In genomic region chrX:135185795-135186443, GRCh38 we compare ENCODE assay signal across 7 cellular contexts. TPM values are rescaled to one million over a fixed set of nuclear protein-coding genes. Genes with fewer than 3 reads are reported as not detected.
DNase-seq lines count a peak whose midpoint lies in the region; ATAC-seq and TF ChIP-seq lines count a peak whose summit lies in the region.

No MANE protein-coding gene starts in this region.

- H3K4me3 ChIP-seq in OCI-LY7 (ENCODE audit: low read depth, low read length, poor library complexity, severe bottlenecking): no peak overlapping the region

- no peaks in the 10 kb centered on the region for H3K9me3 ChIP-seq in OCI-LY7 (ENCODE audit: low read length)

- H3K36me3 ChIP-seq in OCI-LY7 (ENCODE audit: insufficient read depth, low read length): no peaks in the 10 kb centered on the region

- ATAC-seq in HG03439 (IDR thresholded peaks at IDR 0.05; ENCODE audit: unreplicated experiment): peak; percentile 73

- no peaks in the 10 kb centered on the region for H3K79me2 ChIP-seq in OCI-LY7 (ENCODE audit: insufficient read depth, low read depth, low read length)

- H3K9me2 ChIP-seq in OCI-LY7 (ENCODE audit: insufficient read depth, low read length): no peaks in the 10 kb centered on the region

- H4K20me1 ChIP-seq in OCI-LY7 (ENCODE audit: insufficient read depth, low read length): no peaks in the 10 kb centered on the region

- CTCF ChIA-PET in OCI-LY7 (lab: Charles Lee; ENCODE audit: unreplicated experiment): interaction anchor here (1.1 kb wide), 1 partner anchor 74 kb away, joined by 3 read pairs; no protein-coding TSS in a partner anchor

- H3K27ac ChIP-seq in OCI-LY7 (ENCODE audit: low read depth, low read length, poor library complexity, severe bottlenecking): no peak overlapping the region

- TF ChIP-seq CTCF in OCI-LY7 (conservative IDR thresholded peaks at IDR 0.05; ENCODE audit: low read length): peak; percentile 64

- POLR2A ChIA-PET in OCI-LY7 (lab: Charles Lee): no interaction called here

- H3K4me2 ChIP-seq in OCI-LY7 (ENCODE audit: low read length): no peak overlapping the region

- H2AFZ ChIP-seq in OCI-LY7 (ENCODE audit: low read length): no peak overlapping the region

- peak; percentile 2 for DNase-seq in DMS79 (lab: John Stamatoyannopoulos, UW)
- DNase-seq in GM19238 (ENCODE audit: insufficient read length, low spot score): peak; percentile 19
- peak; percentile 13 for DNase-seq in OCI-LY7 (ENCODE audit: low spot score)
- peak; percentile 34 for DNase-seq in amniotic epithelial cell (ENCODE audit: low read depth)
- peak; percentile 18 for DNase-seq in inferior parietal cortex (ENCODE audit: extremely low spot score)
- DNase-seq in stimulated activated naive CD4-positive, alpha-beta T cell treated with Interleukin-2 at 50 U/mL for 16 hours (lab: John Stamatoyannopoulos, UW): peak; percentile 9

- intact Hi-C loops in OCI-LY7 (cut with micrococcal nuclease; ENCODE audit: unreplicated experiment): no loop called here

- H3K4me1 ChIP-seq in OCI-LY7 (ENCODE audit: insufficient read depth, low read length, poor library complexity, severe bottlenecking): no peaks in the 10 kb centered on the region

- no TSS peak for BruUV-seq in OCI-LY7 (replicated peaks; lab: Mats Ljungman, UMichigan)

RNA-seq across cellular contexts. Expression of gene CT55, which starts 14.7 kb away (rescaled TPM):
- total RNA-seq in OCI-LY7 (2014; rRNA removed; shearing (Covaris generic)): not detected in 2 replicates
- not detected in 2 replicates for total RNA-seq in OCI-LY7 (2022)
